Comparison of ENCODE assay signal across 1 cellular context in the genomic region with DNA sequence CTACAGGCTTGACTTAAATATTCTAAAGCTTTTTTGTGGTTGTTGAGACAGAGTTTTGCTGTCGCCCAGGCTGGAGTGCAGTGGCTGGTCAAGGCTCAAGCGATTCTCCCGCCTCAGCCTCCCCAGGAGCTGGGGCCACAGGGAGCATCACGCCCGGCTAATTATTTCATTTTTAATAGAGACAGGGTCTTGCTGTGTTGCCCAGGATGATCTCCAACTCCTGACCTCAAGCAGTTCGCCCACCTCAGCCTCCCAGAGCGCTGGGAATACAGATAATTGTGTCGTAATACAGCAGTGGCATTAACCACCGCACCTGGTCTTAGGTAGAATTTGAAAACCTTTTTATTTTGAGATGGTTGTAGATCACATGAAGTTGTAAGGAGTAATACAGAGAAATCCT.
A peak's percentile ranks its signal among the peaks of the same experiment; 100 is the strongest.
TF ChIP-seq lines count a peak whose summit lies in the region.

No MANE protein-coding gene starts in this region.

TF ChIP-seq in GM12878, 131 proteins besides CTCF, POLR2A, EP300 and RAD21 (continued from another document):
- TF ChIP-seq, protein P1, sequence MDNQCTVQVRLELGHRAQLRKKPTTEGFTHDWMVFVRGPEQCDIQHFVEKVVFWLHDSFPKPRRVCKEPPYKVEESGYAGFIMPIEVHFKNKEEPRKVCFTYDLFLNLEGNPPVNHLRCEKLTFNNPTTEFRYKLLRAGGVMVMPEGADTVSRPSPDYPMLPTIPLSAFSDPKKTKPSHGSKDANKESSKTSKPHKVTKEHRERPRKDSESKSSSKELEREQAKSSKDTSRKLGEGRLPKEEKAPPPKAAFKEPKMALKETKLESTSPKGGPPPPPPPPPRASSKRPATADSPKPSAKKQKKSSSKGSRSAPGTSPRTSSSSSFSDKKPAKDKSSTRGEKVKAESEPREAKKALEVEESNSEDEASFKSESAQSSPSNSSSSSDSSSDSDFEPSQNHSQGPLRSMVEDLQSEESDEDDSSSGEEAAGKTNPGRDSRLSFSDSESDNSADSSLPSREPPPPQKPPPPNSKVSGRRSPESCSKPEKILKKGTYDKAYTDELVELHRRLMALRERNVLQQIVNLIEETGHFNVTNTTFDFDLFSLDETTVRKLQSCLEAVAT (IDR thresholded peaks at IDR 0.05), result 0 out of 2 replicates have a peak, but pooled peaks have one; percentile 9
- no peak for TF ChIP-seq EZH2 (IDR thresholded peaks at IDR 0.05; ENCODE audit: borderline replicate concordance, control insufficient read depth, low read depth, low read length)
